ENCODE assay signal across 1 cellular context in the genomic region with DNA sequence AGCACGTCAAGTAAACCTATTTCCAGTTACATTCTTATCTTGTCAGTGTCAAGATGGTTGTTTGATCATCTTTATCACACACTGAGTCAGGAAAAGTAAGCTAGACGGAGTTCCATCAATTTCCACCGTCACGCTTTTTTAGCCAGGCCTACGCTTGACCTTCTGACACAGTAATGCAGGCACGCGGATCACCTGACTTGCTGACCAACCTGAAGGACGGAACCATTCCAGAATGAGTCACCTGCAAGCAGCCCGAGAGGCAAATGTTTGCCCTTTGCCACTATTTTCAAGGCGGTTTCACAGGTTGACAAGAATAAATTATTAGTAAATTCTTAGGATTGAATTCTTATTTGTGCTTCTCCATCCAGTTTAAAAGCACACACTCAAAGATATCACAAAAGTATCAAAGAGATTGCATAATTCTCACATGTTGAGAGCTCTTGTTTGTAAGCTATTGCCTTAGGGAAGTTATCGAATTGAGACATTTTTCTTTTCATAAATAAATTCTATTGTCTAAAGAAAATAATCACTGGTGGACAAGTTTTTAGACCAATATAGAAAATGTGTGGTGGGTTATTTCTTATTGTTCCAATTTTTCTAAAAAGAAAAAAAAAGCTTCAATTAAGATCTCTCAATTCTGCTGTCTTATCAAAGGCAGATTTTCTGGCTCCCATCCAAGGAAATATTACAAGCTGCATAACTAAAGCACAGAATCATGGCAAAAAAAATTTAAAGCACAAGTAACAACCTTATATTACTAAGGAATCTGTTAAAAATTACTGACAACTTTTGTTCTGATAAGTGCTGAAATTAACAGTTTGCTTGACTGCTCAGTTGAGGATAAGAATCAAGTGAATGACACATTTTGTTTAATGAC.
TF ChIP-seq lines count a peak whose summit lies in the region.

No MANE protein-coding gene starts in this region.

TF ChIP-seq in WTC11, 78 proteins besides CTCF, POLR2A, EP300 and RAD21 (continued from another document):
- TF ChIP-seq, protein P1, sequence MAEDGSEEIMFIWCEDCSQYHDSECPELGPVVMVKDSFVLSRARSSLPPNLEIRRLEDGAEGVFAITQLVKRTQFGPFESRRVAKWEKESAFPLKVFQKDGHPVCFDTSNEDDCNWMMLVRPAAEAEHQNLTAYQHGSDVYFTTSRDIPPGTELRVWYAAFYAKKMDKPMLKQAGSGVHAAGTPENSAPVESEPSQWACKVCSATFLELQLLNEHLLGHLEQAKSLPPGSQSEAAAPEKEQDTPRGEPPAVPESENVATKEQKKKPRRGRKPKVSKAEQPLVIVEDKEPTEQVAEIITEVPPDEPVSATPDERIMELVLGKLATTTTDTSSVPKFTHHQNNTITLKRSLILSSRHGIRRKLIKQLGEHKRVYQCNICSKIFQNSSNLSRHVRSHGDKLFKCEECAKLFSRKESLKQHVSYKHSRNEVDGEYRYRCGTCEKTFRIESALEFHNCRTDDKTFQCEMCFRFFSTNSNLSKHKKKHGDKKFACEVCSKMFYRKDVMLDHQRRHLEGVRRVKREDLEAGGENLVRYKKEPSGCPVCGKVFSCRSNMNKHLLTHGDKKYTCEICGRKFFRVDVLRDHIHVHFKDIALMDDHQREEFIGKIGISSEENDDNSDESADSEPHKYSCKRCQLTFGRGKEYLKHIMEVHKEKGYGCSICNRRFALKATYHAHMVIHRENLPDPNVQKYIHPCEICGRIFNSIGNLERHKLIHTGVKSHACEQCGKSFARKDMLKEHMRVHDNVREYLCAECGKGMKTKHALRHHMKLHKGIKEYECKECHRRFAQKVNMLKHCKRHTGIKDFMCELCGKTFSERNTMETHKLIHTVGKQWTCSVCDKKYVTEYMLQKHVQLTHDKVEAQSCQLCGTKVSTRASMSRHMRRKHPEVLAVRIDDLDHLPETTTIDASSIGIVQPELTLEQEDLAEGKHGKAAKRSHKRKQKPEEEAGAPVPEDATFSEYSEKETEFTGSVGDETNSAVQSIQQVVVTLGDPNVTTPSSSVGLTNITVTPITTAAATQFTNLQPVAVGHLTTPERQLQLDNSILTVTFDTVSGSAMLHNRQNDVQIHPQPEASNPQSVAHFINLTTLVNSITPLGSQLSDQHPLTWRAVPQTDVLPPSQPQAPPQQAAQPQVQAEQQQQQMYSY (CRISPR knock-in tag; IDR thresholded peaks at IDR 0.05): no peak
- TF ChIP-seq, protein P2, sequence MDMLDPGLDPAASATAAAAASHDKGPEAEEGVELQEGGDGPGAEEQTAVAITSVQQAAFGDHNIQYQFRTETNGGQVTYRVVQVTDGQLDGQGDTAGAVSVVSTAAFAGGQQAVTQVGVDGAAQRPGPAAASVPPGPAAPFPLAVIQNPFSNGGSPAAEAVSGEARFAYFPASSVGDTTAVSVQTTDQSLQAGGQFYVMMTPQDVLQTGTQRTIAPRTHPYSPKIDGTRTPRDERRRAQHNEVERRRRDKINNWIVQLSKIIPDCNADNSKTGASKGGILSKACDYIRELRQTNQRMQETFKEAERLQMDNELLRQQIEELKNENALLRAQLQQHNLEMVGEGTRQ (CRISPR knock-in tag; IDR thresholded peaks at IDR 0.05): no peak
